Comparison of ENCODE assay signal across 22 cellular contexts in the genomic region with DNA sequence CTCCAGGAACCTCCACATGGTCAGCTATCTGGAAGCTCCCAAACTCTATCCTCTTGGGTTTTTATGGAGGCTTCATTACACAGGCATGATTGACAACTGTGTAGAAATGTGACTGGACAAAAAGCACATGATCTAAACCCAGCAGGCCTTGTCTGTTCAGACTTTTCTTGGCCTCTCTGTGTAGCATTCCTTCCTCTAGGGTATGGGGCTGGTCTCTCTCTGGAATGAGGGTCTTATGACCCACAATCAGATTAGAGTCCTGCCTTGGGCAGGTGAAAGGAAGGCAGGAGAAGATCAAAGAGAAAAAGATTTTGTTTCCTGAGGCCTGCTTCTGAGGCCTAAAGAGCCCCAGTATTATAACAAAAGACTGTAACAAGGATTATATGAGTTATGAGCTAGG.
"Had no signal": no experiment of that assay in that cellular context is flagged by ENCODE, and none has a peak within 500 bp of the region (broad histone marks: within the 10 kb centered on the region; RNA-seq: fewer than 3 reads in every experiment).

No MANE protein-coding gene starts in this region.

- H3K36me3 Mint-ChIP-seq: immature natural killer cell; naive B cell; natural killer cell treated with Interleukin-12 subunit alpha and Interleukin-12 subunit beta and Interleukin-15 and Interleukin-18, amount 100 ng/mL, for 72 hours; stimulated activated effector memory CD8-positive, alpha-beta T cell treated with anti-CD3 and anti-CD28 coated beads, Interleukin-12 subunit alpha, Interleukin-12 subunit beta, amount 100 ng/mL, for 72 hours; type B pancreatic cell had no signal

- ATAC-seq: effector memory CD8-positive, alpha-beta T cell; left ventricle myocardium superior; lower lobe of right lung; mucosa of descending colon; natural killer cell treated with Interleukin-12 subunit alpha and Interleukin-12 subunit beta and Interleukin-15 and Interleukin-18, amount 100 ng/mL, for 72 hours; sciatic nerve; stimulated activated effector memory CD8-positive, alpha-beta T cell treated with anti-CD3 and anti-CD28 coated beads, Interleukin-12 subunit alpha, Interleukin-12 subunit beta, amount 100 ng/mL, for 72 hours had no signal

- H3K4me1 Mint-ChIP-seq: immature natural killer cell; naive B cell; stimulated activated effector memory CD8-positive, alpha-beta T cell treated with anti-CD3 and anti-CD28 coated beads, Interleukin-12 subunit alpha, Interleukin-12 subunit beta, amount 100 ng/mL, for 72 hours had no signal

- H3K27ac ChIP-seq: lower lobe of right lung, ovary, stomach, thyroid gland had no signal

- H3K9me3 Mint-ChIP-seq: effector memory CD8-positive, alpha-beta T cell; naive B cell; natural killer cell treated with Interleukin-12 subunit alpha and Interleukin-12 subunit beta and Interleukin-15 and Interleukin-18, amount 100 ng/mL, for 72 hours; stimulated activated effector memory CD8-positive, alpha-beta T cell treated with anti-CD3 and anti-CD28 coated beads, Interleukin-12 subunit alpha, Interleukin-12 subunit beta, amount 100 ng/mL, for 72 hours; type B pancreatic cell had no signal

- DNase-seq: cerebellar nuclear complex; cortex of kidney; effector memory CD8-positive, alpha-beta T cell; hypothalamus; immature natural killer cell; left ventricle myocardium superior; lower lobe of right lung; mucosa of descending colon; naive B cell; occipital lobe; ovary; posterior cingulate gyrus; retina; stimulated activated CD4-positive, alpha-beta T cell treated with anti-CD3 and anti-CD28 coated beads, Interleukin-2, amount 100 ng/mL, for 24 hours; stimulated activated CD4-positive, alpha-beta T cell treated with anti-CD3 and anti-CD28 coated beads, Interleukin-4, amount 100 ng/mL, for 24 hours; stimulated activated naive CD4-positive, alpha-beta T cell treated with Interleukin-2 at 50 U/mL for 16 hours; stomach; thyroid gland had no signal

- H3K27me3 ChIP-seq: ovary, stomach, thyroid gland had no signal

- H3K9me3 ChIP-seq: lower lobe of right lung, mucosa of descending colon, ovary, stomach, thyroid gland had no signal

- H3K4me3 ChIP-seq: lower lobe of right lung, mucosa of descending colon, ovary, stomach, thyroid gland had no signal

- H3K36me3 ChIP-seq: lower lobe of right lung, ovary, stomach, thyroid gland had no signal

- H3K4me1 ChIP-seq: lower lobe of right lung, stomach, thyroid gland had no signal

- H3K27ac Mint-ChIP-seq: effector memory CD8-positive, alpha-beta T cell; immature natural killer cell; natural killer cell treated with Interleukin-12 subunit alpha and Interleukin-12 subunit beta and Interleukin-15 and Interleukin-18, amount 100 ng/mL, for 72 hours; stimulated activated effector memory CD8-positive, alpha-beta T cell treated with anti-CD3 and anti-CD28 coated beads, Interleukin-12 subunit alpha, Interleukin-12 subunit beta, amount 100 ng/mL, for 72 hours; type B pancreatic cell had no signal

- H3K4me3 Mint-ChIP-seq: effector memory CD8-positive, alpha-beta T cell; immature natural killer cell; naive B cell; natural killer cell treated with Interleukin-12 subunit alpha and Interleukin-12 subunit beta and Interleukin-15 and Interleukin-18, amount 100 ng/mL, for 72 hours; stimulated activated effector memory CD8-positive, alpha-beta T cell treated with anti-CD3 and anti-CD28 coated beads, Interleukin-12 subunit alpha, Interleukin-12 subunit beta, amount 100 ng/mL, for 72 hours; type B pancreatic cell had no signal
